Comparison of ENCODE assay signal across 9 cellular contexts in the genomic region with DNA sequence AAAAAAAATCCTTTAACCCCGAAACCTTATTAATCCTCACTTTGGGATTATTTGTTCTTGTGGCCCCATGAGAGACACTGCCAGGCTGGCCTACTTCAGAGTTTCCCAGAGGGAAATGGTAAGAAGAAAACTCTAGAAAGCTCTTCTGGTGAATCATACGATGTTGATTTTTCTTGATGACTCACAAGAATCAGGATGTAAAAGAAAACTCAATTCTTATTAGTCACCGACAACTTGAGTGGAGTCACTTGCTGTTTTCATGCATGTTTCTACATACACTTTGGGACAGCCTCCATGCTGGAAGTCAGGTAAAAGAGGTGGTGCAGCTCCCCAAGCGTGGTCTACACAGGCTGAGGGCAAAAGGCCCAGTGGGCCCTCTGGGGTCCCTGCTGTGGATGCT. TPM values are rescaled to one million over a fixed set of nuclear protein-coding genes. Genes with fewer than 3 reads are reported as not detected.
DNase-seq lines count a peak whose midpoint lies in the region; ATAC-seq, FAIRE-seq and TF ChIP-seq lines count a peak whose summit lies in the region.
"Had no signal": no experiment of that assay in that cellular context is flagged by ENCODE, and none has a peak within 500 bp of the region (broad histone marks: within the 10 kb centered on the region; RNA-seq: fewer than 3 reads in every experiment).

No MANE protein-coding gene starts in this region.

- TF ChIP-seq POLR2A in H54 (IDR thresholded peaks at IDR 0.05; ENCODE audit: low read depth, low read length), result no peak

- POLR2A ChIA-PET in SK-N-SH (lab: Yijun Ruan, JAX), result no interaction called here

- no peak overlapping the region for H3K27ac Mint-ChIP-seq in stimulated activated effector memory CD8-positive, alpha-beta T cell treated with anti-CD3 and anti-CD28 coated beads, Interleukin-12 subunit alpha, Interleukin-12 subunit beta, amount 100 ng/mL, for 72 hours
- no peak overlapping the region for H3K27ac Mint-ChIP-seq in GM23338

- peak in 1 of 2 experiments; percentile 51; a peak in 1 of 4 replicates for TF ChIP-seq EP300 in SK-N-SH (IDR thresholded peaks at IDR 0.05; ENCODE audit: borderline replicate concordance in 1 of 2, low read depth in 1 of 2, low read length in 1 of 2)

- H3K4me2 ChIP-seq in SK-N-SH (peak overlapping the region; percentile 51; the same call in 1 of the 2 replicates), GM23338 (no peak overlapping the region)

- WGBS in SK-N-SH (ENCODE audit: low lambda C conversion rate), result 37% methylated on average over 4 of the region's 4 CpGs
- WGBS in psoas muscle, 3 donors, result 79 to 82% (median 81%) methylated on average over 4 of the region's 4 CpGs

- ATAC-seq in stimulated activated effector memory CD8-positive, alpha-beta T cell treated with anti-CD3 and anti-CD28 coated beads, Interleukin-12 subunit alpha, Interleukin-12 subunit beta, amount 100 ng/mL, for 72 hours, result peak; percentile 76
- ATAC-seq in GM18520 (IDR thresholded peaks at IDR 0.05; ENCODE audit: unreplicated experiment) (no peak), GM23338 (no peak), psoas muscle (no peak)

- no peaks in the 10 kb centered on the region for H3K36me3 Mint-ChIP-seq in stimulated activated effector memory CD8-positive, alpha-beta T cell treated with anti-CD3 and anti-CD28 coated beads, Interleukin-12 subunit alpha, Interleukin-12 subunit beta, amount 100 ng/mL, for 72 hours
- peaks cover 37% of the 10 kb centered on the region for H3K36me3 Mint-ChIP-seq in GM23338 (ENCODE audit: low read depth)

- TF ChIP-seq CTCF in SK-N-SH (IDR thresholded peaks at IDR 0.05) (no peak), fibroblast of mammary gland (conservative IDR thresholded peaks at IDR 0.05; ENCODE audit: control insufficient read depth, insufficient read depth, low read depth, low read length) (no peak), GM23338 (conservative IDR thresholded peaks at IDR 0.05; ENCODE audit: low read depth in 2 of 2) (no peak), psoas muscle (IDR thresholded peaks at IDR 0.05) (no peak)

- TF ChIP-seq RAD21 in SK-N-SH (IDR thresholded peaks at IDR 0.05; ENCODE audit: low read length), result no peak

- H3K27me3 ChIP-seq in SK-N-SH (ENCODE audit: insufficient read depth), result no peaks in the 10 kb centered on the region
- H3K27me3 ChIP-seq in GM23338 (ENCODE audit: insufficient read depth), result no peaks in the 10 kb centered on the region
- no peaks in the 10 kb centered on the region for H3K27me3 ChIP-seq in psoas muscle (ENCODE audit: insufficient read depth in 3 of 3, low read length in 2 of 3)

- H3F3A ChIP-seq in SK-N-SH (replicated peaks; ENCODE audit: insufficient read depth) (peaks cover 16% of the 10 kb centered on the region), GM23338 (replicated peaks; ENCODE audit: low read depth) (no peaks in the 10 kb centered on the region; the same call in 1 of the 2 replicates)

- no peak overlapping the region for H3K9ac ChIP-seq in SK-N-SH

- H3K9me2 ChIP-seq in SK-N-SH, result no peaks in the 10 kb centered on the region
- no peaks in the 10 kb centered on the region for H3K9me2 ChIP-seq in GM23338 (ENCODE audit: insufficient read depth)

- H3K4me3 ChIP-seq in SK-N-SH (ENCODE audit: low read depth in 2 of 2, low read length in 1 of 2), result no peak overlapping the region
- H3K4me3 ChIP-seq in fibroblast of mammary gland (ENCODE audit: control insufficient read depth, low read depth, low read length), result no peak overlapping the region
- H3K4me3 ChIP-seq in GM23338, result no peak overlapping the region
- H3K4me3 ChIP-seq in psoas muscle, result no peak overlapping the region

- peaks cover 8% of the 10 kb centered on the region for H3K27me3 Mint-ChIP-seq in GM23338 (ENCODE audit: insufficient read depth, low read depth, poor library complexity)

- no peaks in the 10 kb centered on the region for H3K9me3 Mint-ChIP-seq in stimulated activated effector memory CD8-positive, alpha-beta T cell treated with anti-CD3 and anti-CD28 coated beads, Interleukin-12 subunit alpha, Interleukin-12 subunit beta, amount 100 ng/mL, for 72 hours
- H3K9me3 Mint-ChIP-seq in GM23338, result no peaks in the 10 kb centered on the region; the same call in 2 of the 3 replicates

- H3K36me3 ChIP-seq in SK-N-SH (replicated peaks in 1 of 2; ENCODE audit: control insufficient read depth in 1 of 2, insufficient read depth in 2 of 2, low read length in 1 of 2) (no peaks in the 10 kb centered on the region), GM23338 (ENCODE audit: insufficient read depth) (peaks cover 7% of the 10 kb centered on the region; the same call in 1 of the 2 replicates), psoas muscle (ENCODE audit: insufficient read depth in 1 of 2, low read depth in 1 of 2) (no peaks in the 10 kb centered on the region)

- DNase-seq in H54 (ENCODE audit: insufficient read length, low spot score), result peak; percentile 70
- no peak for DNase-seq in SK-N-SH
- peak; percentile 96 for DNase-seq in fibroblast of mammary gland (ENCODE audit: low read depth)
- DNase-seq in stimulated activated effector memory CD8-positive, alpha-beta T cell treated with anti-CD3 and anti-CD28 coated beads, Interleukin-12 subunit alpha, Interleukin-12 subunit beta, amount 100 ng/mL, for 72 hours (ENCODE audit: low spot score in 2 of 2), result no peak
- DNase-seq in nucleus accumbens (lab: John Stamatoyannopoulos, UW), result no peak
- no peak for DNase-seq in GM23338 (ENCODE audit: low spot score)
- no peak for DNase-seq in psoas muscle
- DNase-seq: NCI-H510A treated with DMSO at 0.1 percent for 48 hours had no signal

- peaks cover 26% of the 10 kb centered on the region for H3K4me1 Mint-ChIP-seq in stimulated activated effector memory CD8-positive, alpha-beta T cell treated with anti-CD3 and anti-CD28 coated beads, Interleukin-12 subunit alpha, Interleukin-12 subunit beta, amount 100 ng/mL, for 72 hours
- H3K4me1 Mint-ChIP-seq in GM23338, result peaks cover 15% of the 10 kb centered on the region

- no peak overlapping the region for H3K4me3 Mint-ChIP-seq in stimulated activated effector memory CD8-positive, alpha-beta T cell treated with anti-CD3 and anti-CD28 coated beads, Interleukin-12 subunit alpha, Interleukin-12 subunit beta, amount 100 ng/mL, for 72 hours
- no peak overlapping the region for H3K4me3 Mint-ChIP-seq in GM23338

- H3K27ac ChIP-seq in SK-N-SH (ENCODE audit: low read depth in 2 of 2, low read length in 1 of 2), result peak overlapping the region in 1 of 2 experiments; percentile 92; a peak in 2 of 4 replicates
- H3K27ac ChIP-seq in GM23338 (ENCODE audit: low read depth), result no peak overlapping the region
- H3K27ac ChIP-seq in psoas muscle, result no peak overlapping the region

- H3K9me3 ChIP-seq in SK-N-SH (no peaks in the 10 kb centered on the region), psoas muscle (no peaks in the 10 kb centered on the region)

- intact Hi-C loops in psoas muscle (cut with DNase I), result loop anchor here in 1 of 2 donors (10.0 kb wide), 2 partner anchors 82 to 312 kb away; partner anchors contain the start of gene ARPP19

- CTCF ChIA-PET in SK-N-SH (lab: Yijun Ruan, JAX), result interaction anchor here (1.0 to 6.1 kb wide), 2 partner anchors 25 to 482 kb away, joined by 4 to 86 read pairs; no protein-coding TSS in a partner anchor

- H2AFZ ChIP-seq in SK-N-SH (ENCODE audit: low read depth) (no peak overlapping the region; the same call in 1 of the 2 replicates), GM23338 (no peak overlapping the region)

- no peaks in the 10 kb centered on the region for H3K79me2 ChIP-seq in SK-N-SH (ENCODE audit: insufficient read depth)
- H3K79me2 ChIP-seq in GM23338 (replicated peaks; ENCODE audit: insufficient read depth), result no peaks in the 10 kb centered on the region

- peaks cover 0 to 13% of the 10 kb centered on the region in 2 experiments; a peak in 3 of 4 replicates for H3K4me1 ChIP-seq in SK-N-SH (ENCODE audit: control insufficient read depth in 1 of 2, insufficient read depth in 2 of 2, low read depth in 1 of 2, low read length in 1 of 2)
- peaks cover 10% of the 10 kb centered on the region for H3K4me1 ChIP-seq in GM23338 (ENCODE audit: insufficient read depth)
- peaks cover 12% of the 10 kb centered on the region for H3K4me1 ChIP-seq in psoas muscle

- no peak for FAIRE-seq in H54 (lab: Jason Lieb, UNC)

- H4K20me1 ChIP-seq in SK-N-SH (ENCODE audit: insufficient read depth) (no peaks in the 10 kb centered on the region), GM23338 (replicated peaks; ENCODE audit: insufficient read depth) (no peaks in the 10 kb centered on the region)

TF ChIP-seq in SK-N-SH, 30 proteins besides CTCF, POLR2A, EP300 and RAD21 (continues in another document):
- no peak for TF ChIP-seq TEAD4 (IDR thresholded peaks at IDR 0.05; ENCODE audit: borderline replicate concordance, insufficient read depth)
- peak; percentile 94 for TF ChIP-seq JUND (IDR thresholded peaks at IDR 0.05)

TF ChIP-seq in GM23338, 12 proteins besides CTCF, POLR2A, EP300 and RAD21 (continues in another document):
- TF ChIP-seq EZH2 (IDR thresholded peaks at IDR 0.05; ENCODE audit: low read depth, unreplicated experiment) (no peak), NANOG (IDR thresholded peaks at IDR 0.05; ENCODE audit: borderline replicate concordance) (no peak), ZNF331 (CRISPR knock-in tag; IDR thresholded peaks at IDR 0.05; ENCODE audit: low read depth) (no peak)
- TF ChIP-seq, protein P1, sequence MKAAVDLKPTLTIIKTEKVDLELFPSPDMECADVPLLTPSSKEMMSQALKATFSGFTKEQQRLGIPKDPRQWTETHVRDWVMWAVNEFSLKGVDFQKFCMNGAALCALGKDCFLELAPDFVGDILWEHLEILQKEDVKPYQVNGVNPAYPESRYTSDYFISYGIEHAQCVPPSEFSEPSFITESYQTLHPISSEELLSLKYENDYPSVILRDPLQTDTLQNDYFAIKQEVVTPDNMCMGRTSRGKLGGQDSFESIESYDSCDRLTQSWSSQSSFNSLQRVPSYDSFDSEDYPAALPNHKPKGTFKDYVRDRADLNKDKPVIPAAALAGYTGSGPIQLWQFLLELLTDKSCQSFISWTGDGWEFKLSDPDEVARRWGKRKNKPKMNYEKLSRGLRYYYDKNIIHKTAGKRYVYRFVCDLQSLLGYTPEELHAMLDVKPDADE (IDR thresholded peaks at IDR 0.05), result no peak

RNA-seq across cellular contexts. Expression of gene MYO5C, which starts 42.8 kb away (rescaled TPM):
- polyA plus RNA-seq in SK-N-SH (2012; rRNA removed) (0.99 and 1.1 TPM in 2 replicates), GM23338 (2016; fragmentation: Nextera tagmentation; extraction: Ambion mirVana) (6.4 and 7.9 TPM in 2 replicates), psoas muscle (under 1 TPM; 0.53 to 0.77 (median 0.75) TPM)
- 0.85 and 0.96 TPM in 2 replicates for polyA plus RNA-seq in SK-N-SH (2012; cell fraction: cytosol; rRNA removed)
- polyA plus RNA-seq in SK-N-SH (2012; cell fraction: nucleus; rRNA removed), result 1.1 and 1.8 TPM in 2 replicates
- 20.8 and 28.8 TPM in 2 replicates for total RNA-seq in GM23338 (2014; rRNA removed; shearing (Covaris generic))
- 1 to 10 TPM; 1.2 to 3.0 (median 2.2) TPM for total RNA-seq in psoas muscle

Comparison
In these comparisons a context has a peak if more than half of its experiments do, and no peak if none do; other contexts are left out.
1. DNase-seq: peak in H54 (single experiment) and fibroblast of mammary gland (single experiment); none in SK-N-SH (single experiment), stimulated activated effector memory CD8-positive, alpha-beta T cell treated with anti-CD3 and anti-CD28 coated beads, Interleukin-12 subunit alpha, Interleukin-12 subunit beta, amount 100 ng/mL, for 72 hours (0 of 2), nucleus accumbens (0 of 56), GM23338 (single experiment) and psoas muscle (0 of 2).